Comparison of ENCODE assay signal across 11 cellular contexts in the genomic region with DNA sequence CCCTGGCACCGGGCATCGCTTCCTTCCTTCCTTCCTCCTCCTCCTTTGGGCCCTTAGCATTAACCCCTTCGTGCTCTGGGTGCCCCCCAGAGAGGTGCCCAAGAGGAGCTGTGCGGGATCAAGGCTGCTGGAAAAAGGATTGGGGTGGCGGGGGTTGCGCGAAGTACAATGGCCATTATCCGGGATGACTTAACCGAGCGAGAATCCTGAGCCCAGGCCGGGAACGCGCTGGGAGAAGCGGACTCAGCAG. TPM values are rescaled to one million over a fixed set of nuclear protein-coding genes. Genes with fewer than 3 reads are reported as not detected.
DNase-seq lines count a peak whose midpoint lies in the region; ATAC-seq, FAIRE-seq and TF ChIP-seq lines count a peak whose summit lies in the region.
"Had no signal": no experiment of that assay in that cellular context is flagged by ENCODE, and none has a peak within 500 bp of the region (broad histone marks: within the 10 kb centered on the region; RNA-seq: fewer than 3 reads in every experiment).

No MANE protein-coding gene starts in this region.

- H3K9me3 ChIP-seq in GM23248 (ENCODE audit: low read depth) (no peaks in the 10 kb centered on the region), Panc1 (ENCODE audit: control insufficient read depth, insufficient read depth, low read depth, low read length) (no peaks in the 10 kb centered on the region), gastroesophageal sphincter (no peaks in the 10 kb centered on the region), skeletal muscle tissue (ENCODE audit: control insufficient read depth in 3 of 3, low read length in 3 of 3) (no peaks in the 10 kb centered on the region)
- H3K9me3 ChIP-seq: SJSA1 had no signal

- H3K4me2 ChIP-seq in GM23248 (ENCODE audit: unreplicated experiment), result peak overlapping the region; percentile 87

- no peaks in the 10 kb centered on the region for H3K36me3 ChIP-seq in GM23248 (ENCODE audit: low read depth)
- H3K36me3 ChIP-seq in Panc1 (ENCODE audit: control insufficient read depth, insufficient read depth, low read length), result no peaks in the 10 kb centered on the region
- peaks cover 0 to 11% of the 10 kb centered on the region in 2 donors for H3K36me3 ChIP-seq in gastroesophageal sphincter
- H3K36me3 ChIP-seq in skeletal muscle tissue (ENCODE audit: control insufficient read depth in 3 of 3, insufficient read depth in 3 of 3, low read length in 3 of 3), result peaks cover under 1 to 3% (median 2%) of the 10 kb centered on the region in 3 donors
- H3K36me3 ChIP-seq: SJSA1 had no signal

- H3F3A ChIP-seq in GM23248 (ENCODE audit: insufficient read depth), result peaks cover 16% of the 10 kb centered on the region; the same call in 1 of the 2 replicates

- intact Hi-C loops in Panc1 (cut with micrococcal nuclease; ENCODE audit: unreplicated experiment), result no loop called here

- ATAC-seq in Panc1 (no peak), gastroesophageal sphincter (no peak)

- peak overlapping the region; percentile 68 for H3K4me3 ChIP-seq in GM23248
- H3K4me3 ChIP-seq in Panc1 (ENCODE audit: low read depth in 2 of 2, low read length in 2 of 2), result peak overlapping the region; percentile 32 to 52
- peak overlapping the region in 1 of 2 donors; percentile 39 for H3K4me3 ChIP-seq in gastroesophageal sphincter
- peak overlapping the region in 2 of 3 donors; percentile 11 to 29 for H3K4me3 ChIP-seq in skeletal muscle tissue (ENCODE audit: low read length in 3 of 3)
- H3K4me3 ChIP-seq: SJSA1 had no signal

- H3K9ac ChIP-seq in GM23248, result no peak overlapping the region
- peak overlapping the region in 1 of 3 donors; percentile 23 for H3K9ac ChIP-seq in skeletal muscle tissue (ENCODE audit: low read depth in 1 of 3, low read length in 3 of 3)

- no peaks in the 10 kb centered on the region for H4K20me1 ChIP-seq in GM23248 (ENCODE audit: insufficient read depth)

- TF ChIP-seq EP300 in gastroesophageal sphincter (IDR thresholded peaks at IDR 0.05), result no peak

- CTCF ChIA-PET in Panc1 (lab: Charles Lee), result interaction anchor here (0.6 to 1.2 kb wide), 4 partner anchors 18 to 76 kb away, joined by 3 to 9 read pairs (median 4); partner anchors contain the start of gene TUBA1B

- H3K4me1 ChIP-seq in GM23248 (ENCODE audit: insufficient read depth) (peaks cover 14% of the 10 kb centered on the region; the same call in 1 of the 2 replicates), Panc1 (ENCODE audit: control insufficient read depth, insufficient read depth, low read length) (peaks cover 40% of the 10 kb centered on the region), gastroesophageal sphincter (peaks cover 0 to 75% (median 48%) of the 10 kb centered on the region in 3 donors), skeletal muscle tissue (ENCODE audit: control insufficient read depth in 3 of 3, insufficient read depth in 3 of 3, low read length in 3 of 3) (peaks cover 42 to 58% (median 43%) of the 10 kb centered on the region in 3 donors)

- no peak overlapping the region for H3K27ac ChIP-seq in GM23248
- peak overlapping the region; percentile 61 for H3K27ac ChIP-seq in Panc1 (ENCODE audit: low read length)
- peak overlapping the region in 3 of 4 donors; percentile 48 to 65 (median 49) for H3K27ac ChIP-seq in gastroesophageal sphincter
- H3K27ac ChIP-seq in skeletal muscle tissue (ENCODE audit: low read depth, low read length), result no peak overlapping the region
- H3K27ac ChIP-seq: epithelial cell of prostate, SJSA1 had no signal

- H3K9me2 ChIP-seq in GM23248 (ENCODE audit: insufficient read depth), result no peaks in the 10 kb centered on the region

- in situ Hi-C loops in GM23248 (cut with MboI) (loop anchor here (10.0 kb wide), 1 partner anchor 143 kb away; no protein-coding TSS in a partner anchor), Panc1 (cut with HindIII; ENCODE audit: low pct_unique_long_range_greater_than_20kb, low sequenced_read_pairs) (no loop called here)

- DNase-seq in GM23248 (no peak), Panc1 (ENCODE audit: low read depth, low spot score) (no peak), HPDE6-E6E7 (ENCODE audit: extremely low spot score) (no peak), SHP77 treated with DMSO at 0.1 percent for 48 hours (lab: John Stamatoyannopoulos, UW) (no peak), midbrain (lab: John Stamatoyannopoulos, UW) (no peak), urothelium cell line (ENCODE audit: low spot score) (no peak)

- 2% methylated on average over 13 to 14 of the region's 14 CpGs for WGBS in GM23248 (ENCODE audit: low coverage in 1 of 2, low lambda C conversion rate in 2 of 2, missing lambda C conversion rate in 2 of 2), 2 experiments
- no CpG with 5 or more reads among the region's 14 CpGs for WGBS in gastroesophageal sphincter (ENCODE audit: low coverage in 1 of 2), 2 donors

- no peaks in the 10 kb centered on the region for H3K79me2 ChIP-seq in GM23248 (ENCODE audit: insufficient read depth)

- TF ChIP-seq CTCF in Panc1 (IDR thresholded peaks at IDR 0.05), result no peak
- no peak for TF ChIP-seq CTCF in gastroesophageal sphincter (IDR thresholded peaks at IDR 0.05)

- no TSS peak for BruUV-seq in Panc1 (replicated peaks; lab: Mats Ljungman, UMichigan)

- peak overlapping the region; percentile 62 for H2AFZ ChIP-seq in GM23248

- TF ChIP-seq POLR2A in gastroesophageal sphincter (IDR thresholded peaks at IDR 0.05), result no peak

- POLR2A ChIA-PET in Panc1 (lab: Charles Lee), result interaction anchor here (0.5 to 1.2 kb wide), 2 partner anchors 40 to 95 kb away, joined by 3 read pairs; partner anchors contain the start of gene TUBA1B

- H3K27me3 ChIP-seq in GM23248 (replicated peaks; ENCODE audit: insufficient read depth), result peaks cover 19% of the 10 kb centered on the region
- no peaks in the 10 kb centered on the region for H3K27me3 ChIP-seq in Panc1 (ENCODE audit: control insufficient read depth, insufficient read depth, low read length)
- H3K27me3 ChIP-seq in gastroesophageal sphincter, result peaks cover 67% of the 10 kb centered on the region
- H3K27me3 ChIP-seq in skeletal muscle tissue (ENCODE audit: control insufficient read depth in 3 of 3, insufficient read depth in 3 of 3, low read length in 3 of 3), result peaks cover 46 to 65% (median 59%) of the 10 kb centered on the region in 3 donors

- no peak for FAIRE-seq in urothelium cell line (lab: Jason Lieb, UNC)

RNA-seq across cellular contexts. Expression of gene DHH, which starts 2.8 kb away (rescaled TPM):
- total RNA-seq in GM23248 (2014; rRNA removed; shearing (Covaris generic)), result not detected in 2 replicates
- polyA plus RNA-seq in GM23248 (2016; fragmentation: Nextera tagmentation; extraction: Ambion mirVana), result not detected in 2 replicates
- total RNA-seq in Panc1 (2021; ENCODE audit: unreplicated experiment), result 1.9 TPM
- polyA plus RNA-seq in Panc1 (2012; ENCODE audit: insufficient read length), result 2.1 TPM
- 1 to 10 TPM in 2 of 4 donors, under 1 TPM in 2; 0.54 to 1.2 (median 0.85) TPM for total RNA-seq in gastroesophageal sphincter
- total RNA-seq in skeletal muscle tissue, result 1.6 TPM
- total RNA-seq: SJSA1 had no signal
- polyA plus RNA-seq: naive thymus-derived CD8-positive, alpha-beta T cell had no signal

RNA-seq across cellular contexts. Expression of gene LMBR1L, which starts 18.9 kb away (rescaled TPM):
- total RNA-seq in GM23248 (2014; rRNA removed; shearing (Covaris generic)), result 22.0 and 62.9 TPM in 2 replicates
- polyA plus RNA-seq in GM23248 (2016; fragmentation: Nextera tagmentation; extraction: Ambion mirVana), result 28.2 and 31.6 TPM in 2 replicates
- total RNA-seq in Panc1 (2021; ENCODE audit: unreplicated experiment) (34.4 TPM), gastroesophageal sphincter (10 to 100 TPM; 17.6 to 77.5 (median 37.5) TPM), skeletal muscle tissue (21.4 TPM)
- 32.6 TPM for polyA plus RNA-seq in Panc1 (2012; ENCODE audit: insufficient read length)

RNA-seq across cellular contexts. Expression of gene RHEBL1, which starts 22.0 kb away (rescaled TPM):
- total RNA-seq in GM23248 (2014; rRNA removed; shearing (Covaris generic)), result 0.86 and 1.1 TPM in 2 replicates
- 0.63 and 0.65 TPM in 2 replicates for polyA plus RNA-seq in GM23248 (2016; fragmentation: Nextera tagmentation; extraction: Ambion mirVana)
- total RNA-seq in Panc1 (2021; ENCODE audit: unreplicated experiment), result 4.7 TPM
- 5.1 TPM for polyA plus RNA-seq in Panc1 (2012; ENCODE audit: insufficient read length)
- under 1 TPM in 1 of 4 donors, not detected in 3; 0.35 TPM for total RNA-seq in gastroesophageal sphincter
- 0.52 TPM for total RNA-seq in skeletal muscle tissue

RNA-seq across cellular contexts. Expression of gene KMT2D, which starts 31.2 kb away (rescaled TPM):
- total RNA-seq in GM23248 (2014; rRNA removed; shearing (Covaris generic)), result 8.2 and 12.8 TPM in 2 replicates
- 8.6 and 10.3 TPM in 2 replicates for polyA plus RNA-seq in GM23248 (2016; fragmentation: Nextera tagmentation; extraction: Ambion mirVana)
- total RNA-seq in Panc1 (2021; ENCODE audit: unreplicated experiment) (64.7 TPM), gastroesophageal sphincter (10 to 100 TPM; 23.6 to 75.0 (median 53.8) TPM), skeletal muscle tissue (26.1 TPM)
- 49.9 TPM for polyA plus RNA-seq in Panc1 (2012; ENCODE audit: insufficient read length)

RNA-seq across cellular contexts. Expression of gene TUBA1B, which starts 39.4 kb away (rescaled TPM):
- 1,598 and 1,776 TPM in 2 replicates for total RNA-seq in GM23248 (2014; rRNA removed; shearing (Covaris generic))
- 1,195 and 1,237 TPM in 2 replicates for polyA plus RNA-seq in GM23248 (2016; fragmentation: Nextera tagmentation; extraction: Ambion mirVana)
- total RNA-seq in Panc1 (2021; ENCODE audit: unreplicated experiment) (1,275 TPM), gastroesophageal sphincter (1,000 to 10,000 TPM in 1 of 4 donors, 100 to 1,000 TPM in 3; 568 to 1,050 (median 731) TPM), skeletal muscle tissue (674 TPM)
- polyA plus RNA-seq in Panc1 (2012; ENCODE audit: insufficient read length), result 1,220 TPM

Comparison
In these comparisons a context has a peak if more than half of its experiments do, and no peak if none do; other contexts are left out.
1. H3K27ac ChIP-seq: peak in Panc1 (single experiment) and gastroesophageal sphincter (3 of 4); none in GM23248 (single experiment) and skeletal muscle tissue (single experiment).